22 cellular contexts compared by ENCODE assay signal in the genomic region with DNA sequence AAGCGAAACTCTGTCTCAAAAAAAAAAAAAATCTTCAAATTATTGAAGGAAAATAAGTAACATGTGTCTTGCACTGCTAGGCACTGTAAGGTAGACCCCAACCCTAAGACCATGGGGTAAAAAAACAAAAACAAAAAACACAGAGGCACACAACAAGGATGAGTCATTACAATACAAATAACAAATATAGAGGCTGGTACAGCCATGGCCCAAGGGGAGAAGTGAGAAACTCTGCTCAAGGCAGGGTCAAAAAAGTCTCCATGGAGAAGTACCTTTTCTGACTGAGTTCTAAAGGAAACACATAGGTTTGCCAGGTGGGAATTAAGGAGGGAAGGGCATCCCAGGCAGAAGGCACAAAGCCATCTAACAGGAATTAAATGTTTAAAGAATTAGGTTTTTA. TPM values are rescaled to one million over a fixed set of nuclear protein-coding genes. Genes with fewer than 3 reads are reported as not detected.
DNase-seq lines count a peak whose midpoint lies in the region; ATAC-seq and TF ChIP-seq lines count a peak whose summit lies in the region.
"Had no signal": no experiment of that assay in that cellular context is flagged by ENCODE, and none has a peak within 500 bp of the region (broad histone marks: within the 10 kb centered on the region; RNA-seq: fewer than 3 reads in every experiment).

No MANE protein-coding gene starts in this region.

- WGBS in right lobe of liver (ENCODE audit: insufficient coverage, low coverage, low lambda C conversion rate, missing lambda C conversion rate) = 80% methylated on average over 1 of the region's 1 CpG

- H3K4me1 Mint-ChIP-seq in T-helper 2 cell treated with Interferon-gamma antibody and Interleukin-4, amounts not matched to agents 5 μg/mL and 100 μg/mL, for 36 hours (ENCODE audit: low read depth) = peaks cover 5% of the 10 kb centered on the region
- peaks cover 0 to 8% (median 1%) of the 10 kb centered on the region in 4 donors for H3K4me1 Mint-ChIP-seq in CD4-positive, alpha-beta memory T cell
- peaks cover 2 to 12% (median 6%) of the 10 kb centered on the region in 3 donors for H3K4me1 Mint-ChIP-seq in T-cell
- H3K4me1 Mint-ChIP-seq: brain had no signal

- no peak for DNase-seq in T-helper 2 cell treated with Interferon-gamma antibody and Interleukin-4, amounts not matched to agents 5 μg/mL and 100 μg/mL, for 36 hours (ENCODE audit: low spot score)
- DNase-seq in T-helper 2 cell = no peak
- DNase-seq in CD4-positive, alpha-beta memory T cell = no peak
- DNase-seq in T-cell = no peak
- no peak for DNase-seq in right lobe of liver
- DNase-seq: 8988T; activated naive CD4-positive, alpha-beta T cell treated with anti-CD3 and anti-CD28 coated beads, Interleukin-2, amount 50 U/mL, for 16 hours; DMS153; midbrain; NCI-H1048; NCI-H2107; NCI-H524; tibial artery had no signal

- H3K27me3 ChIP-seq in CD4-positive, alpha-beta memory T cell (ENCODE audit: insufficient read depth, low read length) = no peaks in the 10 kb centered on the region
- H3K27me3 ChIP-seq in right lobe of liver = no peaks in the 10 kb centered on the region
- H3K27me3 ChIP-seq: BLaER1 treated with 17β-estradiol and CSF1 and Interleukin-3, amounts not matched to agents 10 nM and 100 nM; neutrophil; tibial artery had no signal

- ATAC-seq in T-cell (replicated peaks in 1 of 4) = no peak
- ATAC-seq in right lobe of liver = peak; percentile 19 to 44 (median 27)
- no peak for ATAC-seq in GM21717 (IDR thresholded peaks at IDR 0.05; ENCODE audit: unreplicated experiment)
- ATAC-seq in GM18873 (IDR thresholded peaks at IDR 0.05; ENCODE audit: low FRiP score, unreplicated experiment) = no peak
- ATAC-seq in HG03196 (IDR thresholded peaks at IDR 0.05; ENCODE audit: unreplicated experiment) = no peak
- ATAC-seq: HCT116 had no signal

- H3K4me1 ChIP-seq in CD4-positive, alpha-beta memory T cell (ENCODE audit: insufficient read depth, low read length) = peaks cover 4% of the 10 kb centered on the region
- peaks cover 0 to 18% (median 5%) of the 10 kb centered on the region in 4 donors for H3K4me1 ChIP-seq in right lobe of liver

- no peaks in the 10 kb centered on the region for H3K9me3 Mint-ChIP-seq in T-helper 2 cell treated with Interferon-gamma antibody and Interleukin-4, amounts not matched to agents 5 μg/mL and 100 μg/mL, for 36 hours
- H3K9me3 Mint-ChIP-seq in CD4-positive, alpha-beta memory T cell = no peaks in the 10 kb centered on the region
- H3K9me3 Mint-ChIP-seq in T-cell = no peaks in the 10 kb centered on the region
- H3K9me3 Mint-ChIP-seq: brain had no signal

- POLR2A ChIA-PET in CD4-positive, alpha-beta memory T cell (lab: Charles Lee; ENCODE audit: partially characterized antibody) = no interaction called here
- POLR2A ChIA-PET in T-cell (lab: Charles Lee) = no interaction called here

- CTCF ChIA-PET in CD4-positive, alpha-beta memory T cell (lab: Charles Lee; ENCODE audit: partially characterized antibody) = no interaction called here
- CTCF ChIA-PET in T-cell (lab: Charles Lee) = no interaction called here

- TF ChIP-seq CTCF in right lobe of liver (IDR thresholded peaks at IDR 0.05) = no peak

- H3K27ac Mint-ChIP-seq in T-helper 2 cell treated with Interferon-gamma antibody and Interleukin-4, amounts not matched to agents 5 μg/mL and 100 μg/mL, for 36 hours = peak overlapping the region; percentile 74
- H3K27ac Mint-ChIP-seq in CD4-positive, alpha-beta memory T cell = peak overlapping the region in 6 of 7 donors; percentile 38 to 61 (median 53)
- peak overlapping the region; percentile 47 to 88 for H3K27ac Mint-ChIP-seq in T-cell

- H3K36me3 Mint-ChIP-seq in T-helper 2 cell treated with Interferon-gamma antibody and Interleukin-4, amounts not matched to agents 5 μg/mL and 100 μg/mL, for 36 hours (ENCODE audit: low read depth) = peaks cover 58% of the 10 kb centered on the region
- H3K36me3 Mint-ChIP-seq in CD4-positive, alpha-beta memory T cell = peaks cover 58 to 70% of the 10 kb centered on the region in 2 donors
- peaks cover 60% of the 10 kb centered on the region for H3K36me3 Mint-ChIP-seq in T-cell

- no peak overlapping the region for H3K4me3 Mint-ChIP-seq in T-helper 2 cell treated with Interferon-gamma antibody and Interleukin-4, amounts not matched to agents 5 μg/mL and 100 μg/mL, for 36 hours
- H3K4me3 Mint-ChIP-seq in CD4-positive, alpha-beta memory T cell = no peak overlapping the region
- H3K4me3 Mint-ChIP-seq in T-cell = no peak overlapping the region
- H3K4me3 Mint-ChIP-seq: brain had no signal

- H3K9me3 ChIP-seq in CD4-positive, alpha-beta memory T cell (ENCODE audit: control insufficient read depth in 1 of 2, low read length in 2 of 2) = no peaks in the 10 kb centered on the region
- H3K9me3 ChIP-seq in right lobe of liver = no peaks in the 10 kb centered on the region
- H3K9me3 ChIP-seq: BLaER1 treated with 17β-estradiol and CSF1 and Interleukin-3, amounts not matched to agents 10 nM and 100 nM; neutrophil; tibial artery had no signal

- H3K36me3 ChIP-seq in CD4-positive, alpha-beta memory T cell (ENCODE audit: insufficient read depth, low read length) = peaks cover 57% of the 10 kb centered on the region
- peaks cover 4 to 33% (median 8%) of the 10 kb centered on the region in 4 donors for H3K36me3 ChIP-seq in right lobe of liver

- no peak overlapping the region for H3K4me3 ChIP-seq in CD4-positive, alpha-beta memory T cell (ENCODE audit: low read length in 2 of 2)
- no peak overlapping the region for H3K4me3 ChIP-seq in right lobe of liver
- H3K4me3 ChIP-seq: BLaER1 treated with 17β-estradiol and CSF1 and Interleukin-3, amounts not matched to agents 10 nM and 100 nM; coronary artery; tibial artery had no signal

- intact Hi-C loops in CD4-positive, alpha-beta memory T cell (cut with micrococcal nuclease) = no loop called here
- intact Hi-C loops in right lobe of liver (cut with DNase I) = no loop called here

- H3K27me3 Mint-ChIP-seq in T-helper 2 cell treated with Interferon-gamma antibody and Interleukin-4, amounts not matched to agents 5 μg/mL and 100 μg/mL, for 36 hours (ENCODE audit: low read depth) = no peaks in the 10 kb centered on the region
- H3K27me3 Mint-ChIP-seq in CD4-positive, alpha-beta memory T cell = no peaks in the 10 kb centered on the region
- no peaks in the 10 kb centered on the region for H3K27me3 Mint-ChIP-seq in T-cell
- H3K27me3 Mint-ChIP-seq: brain had no signal

- no peak overlapping the region for H3K27ac ChIP-seq in CD4-positive, alpha-beta memory T cell (ENCODE audit: low read depth, low read length)
- peak overlapping the region; percentile 18 to 70 (median 56) for H3K27ac ChIP-seq in right lobe of liver
- H3K27ac ChIP-seq: coronary artery, KMS-11, neutrophil, tibial artery had no signal

- no peak for TF ChIP-seq POLR2A in right lobe of liver (IDR thresholded peaks at IDR 0.05)

RNA-seq across cellular contexts. Expression of a gene that starts 54.5 kb away (rescaled TPM):
- total RNA-seq in CD4-positive, alpha-beta memory T cell = 100 to 1,000 TPM; 161 to 175 TPM
- polyA plus RNA-seq in CD4-positive, alpha-beta memory T cell = 100 to 1,000 TPM in 1 of 2 donors, 10 to 100 TPM in 1; 28.9 to 105 TPM
- total RNA-seq in T-cell (100 to 1,000 TPM; 121 to 138 (median 130) TPM), right lobe of liver (10 to 100 TPM; 26.3 to 42.3 (median 33.5) TPM)

Comparison
In these comparisons a context has a peak if more than half of its experiments do, and no peak if none do; other contexts are left out.
1. ATAC-seq: peak in right lobe of liver (4 of 4); none in T-cell (0 of 4), GM21717 (single experiment), GM18873 (single experiment) and HG03196 (single experiment).
2. Peak in every context shown above with its lines, with median percentiles within 50 percentile points of each other: H3K27ac Mint-ChIP-seq.